ENCODE assay signal across 22 cellular contexts in genomic region chr20:44678247-44678646, GRCh38. TPM values are rescaled to one million over a fixed set of nuclear protein-coding genes. Genes with fewer than 3 reads are reported as not detected.
DNase-seq lines count a peak whose midpoint lies in the region; ATAC-seq and TF ChIP-seq lines count a peak whose summit lies in the region.
"Had no signal": no experiment of that assay in that cellular context is flagged by ENCODE, and none has a peak within 500 bp of the region (broad histone marks: within the 10 kb centered on the region; RNA-seq: fewer than 3 reads in every experiment).

No MANE protein-coding gene starts in this region.

- H4K5ac ChIP-seq in mesendoderm (ENCODE audit: low read length) = peak overlapping the region; percentile 56

- peak overlapping the region; percentile 82 for H3K4ac ChIP-seq in mesendoderm (ENCODE audit: low read depth, low read length)

- H3K4me1 Mint-ChIP-seq in WTC11 (peaks cover 9% of the 10 kb centered on the region), Calu3 (ENCODE audit: low read depth, unreplicated experiment) (no peaks in the 10 kb centered on the region)
- H3K4me1 Mint-ChIP-seq in CD4-positive, alpha-beta memory T cell = no peaks in the 10 kb centered on the region
- H3K4me1 Mint-ChIP-seq: activated naive CD4-positive, alpha-beta T cell treated with anti-CD3 and anti-CD28 coated beads, Interleukin-2, amount 10 ng/mL, durations not matched to agents 7 days and 5 days; stimulated activated naive B cell treated with anti-CD40 and anti-IgM and Interleukin-4, amounts not matched to agents 10 μg/mL and 1 μg/mL and 100 μg/mL, for 72 hours had no signal

- peaks cover 0 to 11% (median 7%) of the 10 kb centered on the region in 10 experiments; a peak in 10 of 20 replicates for H3K4me1 ChIP-seq in BLaER1 treated with 17β-estradiol and CSF1 and Interleukin-3, amounts not matched to agents 10 nM and 100 nM
- H3K4me1 ChIP-seq in HCT116 (ENCODE audit: control insufficient read depth in 1 of 2, insufficient read depth in 2 of 2, low read length in 2 of 2) (peaks cover 7 to 8% of the 10 kb centered on the region in 2 experiments), mesendoderm (ENCODE audit: control insufficient read depth, low read depth, low read length) (no peaks in the 10 kb centered on the region), tibial nerve (no peaks in the 10 kb centered on the region)
- peaks cover 1% of the 10 kb centered on the region for H3K4me1 ChIP-seq in CD4-positive, alpha-beta memory T cell (ENCODE audit: insufficient read depth, low read length)

- H3K27ac Mint-ChIP-seq in WTC11 (0 out of 2 replicates have a peak overlapping the region, but pooled peaks have one; percentile 44), Calu3 (ENCODE audit: unreplicated experiment) (no peak overlapping the region)
- H3K27ac Mint-ChIP-seq in CD4-positive, alpha-beta memory T cell = no peak overlapping the region
- H3K27ac Mint-ChIP-seq: activated naive CD4-positive, alpha-beta T cell treated with anti-CD3 and anti-CD28 coated beads, Interleukin-2, amount 10 ng/mL, durations not matched to agents 7 days and 5 days; stimulated activated naive B cell treated with anti-CD40 and anti-IgM and Interleukin-4, amounts not matched to agents 10 μg/mL and 1 μg/mL and 100 μg/mL, for 72 hours; T-helper 1 cell treated with Interleukin-12 subunit alpha and Interleukin-12 subunit beta and Interleukin-4 antibody, amounts not matched to agents 30 μg/mL and 1 μg/mL, for 36 hours had no signal

- no peaks in the 10 kb centered on the region for H3K79me2 ChIP-seq in HCT116 (ENCODE audit: insufficient read depth, low read length)
- H3K79me2 ChIP-seq in mesendoderm (ENCODE audit: control insufficient read depth, insufficient read depth, low read length) = no peaks in the 10 kb centered on the region

- no peak for TF ChIP-seq RAD21 in HCT116 (IDR thresholded peaks at IDR 0.05; ENCODE audit: low read depth)

- no peak overlapping the region for H3K4me3 ChIP-seq in BLaER1 treated with 17β-estradiol and CSF1 and Interleukin-3, amounts not matched to agents 10 nM and 100 nM
- H3K4me3 ChIP-seq in HCT116 (replicated peaks in 1 of 2; ENCODE audit: low read depth in 1 of 2, low read length in 2 of 2) = no peak overlapping the region
- no peak overlapping the region for H3K4me3 ChIP-seq in mesendoderm (ENCODE audit: low read length)
- H3K4me3 ChIP-seq in tibial nerve = no peak overlapping the region
- no peak overlapping the region for H3K4me3 ChIP-seq in CD4-positive, alpha-beta memory T cell (ENCODE audit: low read length in 2 of 2)
- H3K4me3 ChIP-seq: lung, skin epidermis had no signal

- no peak overlapping the region for H2AK5ac ChIP-seq in mesendoderm (ENCODE audit: low read length)

- RAD21 ChIA-PET in HCT116 (lab: Charles Lee; ENCODE audit: low non-redundant PET in 1 of 2, low total read pairs in 2 of 2, uncharacterized antibody in 2 of 2, unreplicated experiment in 2 of 2) = no interaction called here

- no peaks in the 10 kb centered on the region for H3K9me2 ChIP-seq in HCT116 (ENCODE audit: insufficient read depth)

- TF ChIP-seq POLR2A in HCT116 (IDR thresholded peaks at IDR 0.05; ENCODE audit: borderline replicate concordance, extremely low read depth, insufficient read depth, insufficient read length) (no peak), tibial nerve (IDR thresholded peaks at IDR 0.05) (no peak)

- no peaks in the 10 kb centered on the region for H3K9me3 Mint-ChIP-seq in WTC11
- H3K9me3 Mint-ChIP-seq in CD4-positive, alpha-beta memory T cell = no peaks in the 10 kb centered on the region
- H3K9me3 Mint-ChIP-seq in Calu3 (ENCODE audit: low read depth, unreplicated experiment) = no peaks in the 10 kb centered on the region
- H3K9me3 Mint-ChIP-seq: activated naive CD4-positive, alpha-beta T cell treated with anti-CD3 and anti-CD28 coated beads, Interleukin-2, amount 10 ng/mL, durations not matched to agents 7 days and 5 days; stimulated activated naive B cell treated with anti-CD40 and anti-IgM and Interleukin-4, amounts not matched to agents 10 μg/mL and 1 μg/mL and 100 μg/mL, for 72 hours; T-helper 1 cell treated with Interleukin-12 subunit alpha and Interleukin-12 subunit beta and Interleukin-4 antibody, amounts not matched to agents 30 μg/mL and 1 μg/mL, for 36 hours had no signal

- H3K36me3 Mint-ChIP-seq in WTC11 (no peaks in the 10 kb centered on the region), Calu3 (ENCODE audit: insufficient read depth, unreplicated experiment) (no peaks in the 10 kb centered on the region)
- no peaks in the 10 kb centered on the region for H3K36me3 Mint-ChIP-seq in CD4-positive, alpha-beta memory T cell
- H3K36me3 Mint-ChIP-seq: activated naive CD4-positive, alpha-beta T cell treated with anti-CD3 and anti-CD28 coated beads, Interleukin-2, amount 10 ng/mL, durations not matched to agents 7 days and 5 days; stimulated activated naive B cell treated with anti-CD40 and anti-IgM and Interleukin-4, amounts not matched to agents 10 μg/mL and 1 μg/mL and 100 μg/mL, for 72 hours had no signal

- H3K79me1 ChIP-seq in mesendoderm (ENCODE audit: low read length) = no peaks in the 10 kb centered on the region

- TF ChIP-seq CTCF in HCT116 (IDR thresholded peaks at IDR 0.05 in 2 of 3, conservative IDR thresholded peaks at IDR 0.05 in 1 of 3; ENCODE audit: borderline replicate concordance in 1 of 3, insufficient read depth in 1 of 3, low read depth in 2 of 3, low read length in 2 of 3) (no peak), WTC11 (IDR thresholded peaks at IDR 0.05) (no peak), tibial nerve (IDR thresholded peaks at IDR 0.05) (no peak), Calu3 (IDR thresholded peaks at IDR 0.05; ENCODE audit: unreplicated experiment) (no peak)

- no peak overlapping the region for H3K23ac ChIP-seq in mesendoderm (ENCODE audit: low read length)

- POLR2A ChIA-PET in HCT116 (lab: Charles Lee) (no interaction called here), WTC11 (lab: Charles Lee) (interaction anchor here (0.7 kb wide), 1 partner anchor 48 kb away, joined by 6 read pairs; no protein-coding TSS in a partner anchor)
- POLR2A ChIA-PET in CD4-positive, alpha-beta memory T cell (lab: Charles Lee; ENCODE audit: partially characterized antibody) = no interaction called here

- no peak overlapping the region for H3K4me3 Mint-ChIP-seq in WTC11
- H3K4me3 Mint-ChIP-seq in CD4-positive, alpha-beta memory T cell = no peak overlapping the region
- H3K4me3 Mint-ChIP-seq in Calu3 (ENCODE audit: low read depth, unreplicated experiment) = no peak overlapping the region
- H3K4me3 Mint-ChIP-seq: activated naive CD4-positive, alpha-beta T cell treated with anti-CD3 and anti-CD28 coated beads, Interleukin-2, amount 10 ng/mL, durations not matched to agents 7 days and 5 days; stimulated activated naive B cell treated with anti-CD40 and anti-IgM and Interleukin-4, amounts not matched to agents 10 μg/mL and 1 μg/mL and 100 μg/mL, for 72 hours; T-helper 1 cell treated with Interleukin-12 subunit alpha and Interleukin-12 subunit beta and Interleukin-4 antibody, amounts not matched to agents 30 μg/mL and 1 μg/mL, for 36 hours had no signal

- H2BK120ac ChIP-seq in mesendoderm (ENCODE audit: low read depth, low read length) = no peak overlapping the region

- H3K27me3 Mint-ChIP-seq in WTC11 (ENCODE audit: low read depth) = peaks cover 3% of the 10 kb centered on the region; the same call in 1 of the 2 replicates
- H3K27me3 Mint-ChIP-seq in CD4-positive, alpha-beta memory T cell = no peaks in the 10 kb centered on the region
- no peaks in the 10 kb centered on the region for H3K27me3 Mint-ChIP-seq in Calu3 (ENCODE audit: unreplicated experiment)
- H3K27me3 Mint-ChIP-seq: activated naive CD4-positive, alpha-beta T cell treated with anti-CD3 and anti-CD28 coated beads, Interleukin-2, amount 10 ng/mL, durations not matched to agents 7 days and 5 days; stimulated activated naive B cell treated with anti-CD40 and anti-IgM and Interleukin-4, amounts not matched to agents 10 μg/mL and 1 μg/mL and 100 μg/mL, for 72 hours had no signal

- H3K4me2 ChIP-seq in BLaER1 treated with 17β-estradiol and CSF1 and Interleukin-3, amounts not matched to agents 10 nM and 100 nM = peak overlapping the region in 4 of 11 experiments; percentile 6 to 33 (median 19); a peak in 3 of 22 replicates
- H3K4me2 ChIP-seq in HCT116 (ENCODE audit: low read length) = peak overlapping the region; percentile 12; the same call in 1 of the 2 replicates
- H3K4me2 ChIP-seq in mesendoderm (ENCODE audit: low read length) = no peak overlapping the region

- no peaks in the 10 kb centered on the region for H3K27me3 ChIP-seq in BLaER1 treated with 17β-estradiol and CSF1 and Interleukin-3, amounts not matched to agents 10 nM and 100 nM
- H3K27me3 ChIP-seq in HCT116 (ENCODE audit: insufficient read depth, low read length) = no peaks in the 10 kb centered on the region
- no peaks in the 10 kb centered on the region for H3K27me3 ChIP-seq in mesendoderm (ENCODE audit: insufficient read depth, low read length, poor library complexity)
- peaks cover 0 to 2% of the 10 kb centered on the region in 2 donors for H3K27me3 ChIP-seq in tibial nerve
- H3K27me3 ChIP-seq in CD4-positive, alpha-beta memory T cell (ENCODE audit: insufficient read depth, low read length) = no peaks in the 10 kb centered on the region

- BruUV-seq in HCT116 (replicated peaks; lab: Mats Ljungman, UMichigan) (no TSS peak), Calu3 (replicated peaks; lab: Mats Ljungman, UMichigan) (no TSS peak)

- no peak overlapping the region for H2BK15ac ChIP-seq in mesendoderm (replicated peaks; ENCODE audit: low read depth)

- peak overlapping the region in 8 of 11 experiments; percentile 7 to 62 (median 30); a peak in 9 of 22 replicates for H3K27ac ChIP-seq in BLaER1 treated with 17β-estradiol and CSF1 and Interleukin-3, amounts not matched to agents 10 nM and 100 nM
- H3K27ac ChIP-seq in HCT116 (ENCODE audit: low read depth, low read length) (no peak overlapping the region), mesendoderm (ENCODE audit: low read depth, low read length) (no peak overlapping the region), tibial nerve (no peak overlapping the region)
- H3K27ac ChIP-seq in CD4-positive, alpha-beta memory T cell (ENCODE audit: low read depth, low read length) = no peak overlapping the region
- H3K27ac ChIP-seq: skin epidermis had no signal

- no peaks in the 10 kb centered on the region for H4K20me1 ChIP-seq in BLaER1 treated with 17β-estradiol and CSF1 and Interleukin-3, amounts not matched to agents 10 nM and 100 nM
- H4K20me1 ChIP-seq in HCT116 (ENCODE audit: insufficient read depth) = no peaks in the 10 kb centered on the region

- H2AFZ ChIP-seq in HCT116 (ENCODE audit: low read depth, low read length, poor library complexity, severe bottlenecking) = no peak overlapping the region

- H3K9me3 ChIP-seq in BLaER1 treated with 17β-estradiol and CSF1 and Interleukin-3, amounts not matched to agents 10 nM and 100 nM (replicated peaks in 1 of 11) = peaks cover 0 to 10% (median 3%) of the 10 kb centered on the region in 11 experiments; a peak in 2 of 22 replicates
- no peaks in the 10 kb centered on the region for H3K9me3 ChIP-seq in HCT116 (ENCODE audit: control insufficient read depth in 1 of 2, insufficient read depth in 1 of 2, low read depth in 1 of 2, low read length in 2 of 2)
- H3K9me3 ChIP-seq in tibial nerve = no peaks in the 10 kb centered on the region
- no peaks in the 10 kb centered on the region for H3K9me3 ChIP-seq in CD4-positive, alpha-beta memory T cell (ENCODE audit: control insufficient read depth in 1 of 2, low read length in 2 of 2)

- peak overlapping the region in 2 of 11 experiments; percentile 26 to 41; a peak in 3 of 22 replicates for H3K9ac ChIP-seq in BLaER1 treated with 17β-estradiol and CSF1 and Interleukin-3, amounts not matched to agents 10 nM and 100 nM
- H3K9ac ChIP-seq in HCT116 (ENCODE audit: low read length) = no peak overlapping the region
- no peak overlapping the region for H3K9ac ChIP-seq in mesendoderm (ENCODE audit: low read length)

- ATAC-seq in HCT116 (no peak), WTC11 (no peak)
- ATAC-seq: stimulated activated naive B cell treated with anti-CD40 and anti-IgM and Interleukin-4, amounts not matched to agents 10 μg/mL and 1 μg/mL and 100 μg/mL, for 72 hours had no signal

- TF ChIP-seq EP300 in tibial nerve (IDR thresholded peaks at IDR 0.05) = no peak

- no peak for DNase-seq in HCT116 (ENCODE audit: low read depth, low spot score)
- no peak for DNase-seq in WTC11 (ENCODE audit: low spot score)
- DNase-seq in mesendoderm = no peak
- DNase-seq in DMS153 treated with DMSO at 0.1 percent for 48 hours (lab: John Stamatoyannopoulos, UW; ENCODE audit: unreplicated experiment) = no peak
- DNase-seq in tibial nerve (ENCODE audit: low spot score in 2 of 2) = no peak
- DNase-seq in CD4-positive, alpha-beta memory T cell = no peak
- no peak for DNase-seq in Calu3
- DNase-seq: activated CD4-positive, alpha-beta T cell treated with anti-CD3 and anti-CD28 coated beads for 1 hour; activated CD8-positive, alpha-beta memory T cell treated with anti-CD3 and anti-CD28 coated beads, Interleukin-2, amount 50 U/mL, for 48 hours; activated naive CD4-positive, alpha-beta T cell treated with anti-CD3 and anti-CD28 coated beads, Interleukin-2, amount 10 ng/mL, durations not matched to agents 7 days and 5 days; AML-193; caudate nucleus; foreskin fibroblast; Karpas-422; NCI-H748 treated with DMSO at 0.1 percent for 48 hours; stimulated activated naive B cell treated with anti-CD40 and anti-IgM and Interleukin-4, amounts not matched to agents 10 μg/mL and 1 μg/mL and 100 μg/mL, for 72 hours had no signal

- H2BK5ac ChIP-seq in mesendoderm (ENCODE audit: low read length) = no peak overlapping the region

- H3K36me3 ChIP-seq in BLaER1 treated with 17β-estradiol and CSF1 and Interleukin-3, amounts not matched to agents 10 nM and 100 nM = no peaks in the 10 kb centered on the region
- H3K36me3 ChIP-seq in HCT116 (ENCODE audit: control insufficient read depth in 1 of 2, insufficient read depth in 2 of 2, low read length in 2 of 2) (no peaks in the 10 kb centered on the region), mesendoderm (ENCODE audit: control insufficient read depth, insufficient read depth, low read length) (no peaks in the 10 kb centered on the region), tibial nerve (no peaks in the 10 kb centered on the region)
- no peaks in the 10 kb centered on the region for H3K36me3 ChIP-seq in CD4-positive, alpha-beta memory T cell (ENCODE audit: insufficient read depth, low read length)

- WGBS in mesendoderm (ENCODE audit: extremely low coverage, insufficient coverage, low lambda C conversion rate) = no CpG with 5 or more reads among the region's 2 CpGs
- WGBS in tibial nerve, 2 donors = 40% methylated on average over 2 of the region's 2 CpGs; no CpG with 5 or more reads in 1 of the 2 donors

- H3K56ac ChIP-seq in mesendoderm (ENCODE audit: low read length) = peak overlapping the region; percentile 70

- H3K18ac ChIP-seq in mesendoderm (ENCODE audit: low read length) = peak overlapping the region; percentile 72

- H4K8ac ChIP-seq in mesendoderm (ENCODE audit: low read depth, low read length) = no peak overlapping the region

- CTCF ChIA-PET in HCT116 (lab: Charles Lee) (interaction anchor here (1.6 kb wide), 1 partner anchor 69 kb away, joined by 5 read pairs; no protein-coding TSS in a partner anchor), WTC11 (lab: Charles Lee) (interaction anchor here (1.2 kb wide), 1 partner anchor 41 kb away, joined by 3 read pairs; no protein-coding TSS in a partner anchor), Calu3 (lab: Charles Lee) (interaction anchor here (0.7 kb wide), 1 partner anchor 43 kb away, joined by 3 read pairs; no protein-coding TSS in a partner anchor)
- CTCF ChIA-PET in CD4-positive, alpha-beta memory T cell (lab: Charles Lee; ENCODE audit: partially characterized antibody) = interaction anchor here (1.2 to 1.5 kb wide), 3 partner anchors 28 to 68 kb away, joined by 3 read pairs; no protein-coding TSS in a partner anchor

- intact Hi-C loops in HCT116 (cut with micrococcal nuclease) (no loop called here), Calu3 (cut with micrococcal nuclease; ENCODE audit: unreplicated experiment) (no loop called here)
- intact Hi-C loops in CD4-positive, alpha-beta memory T cell (cut with micrococcal nuclease) = no loop called here

RNA-seq across cellular contexts. Expression of gene ADA, which starts 26.7 kb away (rescaled TPM):
- total RNA-seq in HCT116 (2021; ENCODE audit: unreplicated experiment) (25.9 TPM), WTC11 (2021) (19.7 to 29.2 TPM (median 25.3 TPM) in 3 replicates), tibial nerve (10 to 100 TPM; 11.1 to 14.9 (median 12.4) TPM), Calu3 (2022) (7.5 and 8.9 TPM in 2 replicates)
- polyA plus RNA-seq in HCT116 (2012) = 33.7 and 36.3 TPM in 2 replicates
- 11.0 TPM for polyA plus RNA-seq in mesendoderm (2013, experiment 1 of 2)
- polyA plus RNA-seq in mesendoderm (2013, experiment 2 of 2) = 10.4 TPM
- total RNA-seq in CD4-positive, alpha-beta memory T cell = 10 to 100 TPM; 28.4 to 31.0 TPM
- polyA plus RNA-seq in CD4-positive, alpha-beta memory T cell = 10 to 100 TPM; 48.6 to 64.3 TPM

RNA-seq across cellular contexts. Expression of gene CCN5, which starts 36.9 kb away (rescaled TPM):
- total RNA-seq in HCT116 (2021; ENCODE audit: unreplicated experiment) = 0.20 TPM
- polyA plus RNA-seq in HCT116 (2012) = 0.15 and 0.21 TPM in 2 replicates
- 0.16 to 0.37 TPM (median 0.23 TPM) in 3 replicates for total RNA-seq in WTC11 (2021)
- not detected for polyA plus RNA-seq in mesendoderm (2013, experiment 1 of 2)
- not detected for polyA plus RNA-seq in mesendoderm (2013, experiment 2 of 2)
- total RNA-seq in tibial nerve = 1,000 to 10,000 TPM in 1 of 4 donors, 100 to 1,000 TPM in 2, 10 to 100 TPM in 1; 84.0 to 1,826 (median 378) TPM
- not detected for total RNA-seq in CD4-positive, alpha-beta memory T cell
- polyA plus RNA-seq in CD4-positive, alpha-beta memory T cell = not detected
- total RNA-seq in Calu3 (2022) = 0.94 and 1.9 TPM in 2 replicates
- total RNA-seq: Daoy, RPMI7951 had no signal

Comparison
In these comparisons a context has a peak if more than half of its experiments do, and no peak if none do; other contexts are left out.
1. H3K27ac ChIP-seq: peak in BLaER1 treated with 17β-estradiol and CSF1 and Interleukin-3, amounts not matched to agents 10 nM and 100 nM (8 of 11); none in HCT116 (single experiment), mesendoderm (single experiment), tibial nerve (0 of 4) and CD4-positive, alpha-beta memory T cell (single experiment).
2. RNA of gene CCN5, which starts 36.9 kb away (total RNA-seq): 84.0 to 1,826 TPM in tibial nerve; 0.94 to 1.9 TPM in Calu3, 0.16 to 0.37 TPM in WTC11, 0.20 TPM in HCT116 (single experiment) and not detected in CD4-positive, alpha-beta memory T cell; every median in the first group is over 10 times any median in the second.